Comparison of ENCODE assay signal across 1 cellular context in the genomic region with DNA sequence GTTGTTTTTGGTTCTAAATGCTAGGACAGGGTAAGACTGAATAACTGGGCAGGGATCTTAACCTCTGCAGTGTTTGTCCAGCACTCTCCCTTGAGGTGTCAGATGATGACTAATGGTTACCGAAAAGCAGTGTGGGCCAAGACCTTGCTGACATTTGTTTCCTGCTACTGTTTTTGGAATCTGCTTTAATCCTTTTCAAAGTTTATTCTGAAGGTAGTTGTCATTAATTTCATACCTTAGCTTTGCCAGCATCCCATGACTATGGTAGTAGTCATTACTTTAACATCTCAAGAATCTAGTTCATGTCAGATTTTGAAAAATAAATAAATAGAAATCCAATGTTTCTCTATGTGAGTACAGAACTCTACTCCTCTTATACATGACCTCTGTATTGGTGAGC.
TF ChIP-seq lines count a peak whose summit lies in the region.

No MANE protein-coding gene starts in this region.

TF ChIP-seq in SK-N-SH treated with all-trans-retinoic acid at 6 μM for 48 hours, 23 proteins besides CTCF, POLR2A, EP300 and RAD21 (continued from another document):
- TF ChIP-seq ZNF8 (CRISPR knock-in tag; IDR thresholded peaks at IDR 0.05): no peak
- TF ChIP-seq, protein P1, sequence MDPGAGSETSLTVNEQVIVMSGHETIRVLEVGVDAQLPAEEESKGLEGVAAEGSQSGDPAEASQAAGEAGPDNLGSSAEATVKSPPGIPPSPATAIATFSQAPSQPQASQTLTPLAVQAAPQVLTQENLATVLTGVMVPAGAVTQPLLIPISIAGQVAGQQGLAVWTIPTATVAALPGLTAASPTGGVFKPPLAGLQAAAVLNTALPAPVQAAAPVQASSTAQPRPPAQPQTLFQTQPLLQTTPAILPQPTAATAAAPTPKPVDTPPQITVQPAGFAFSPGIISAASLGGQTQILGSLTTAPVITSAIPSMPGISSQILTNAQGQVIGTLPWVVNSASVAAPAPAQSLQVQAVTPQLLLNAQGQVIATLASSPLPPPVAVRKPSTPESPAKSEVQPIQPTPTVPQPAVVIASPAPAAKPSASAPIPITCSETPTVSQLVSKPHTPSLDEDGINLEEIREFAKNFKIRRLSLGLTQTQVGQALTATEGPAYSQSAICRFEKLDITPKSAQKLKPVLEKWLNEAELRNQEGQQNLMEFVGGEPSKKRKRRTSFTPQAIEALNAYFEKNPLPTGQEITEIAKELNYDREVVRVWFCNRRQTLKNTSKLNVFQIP (CRISPR knock-in tag; IDR thresholded peaks at IDR 0.05; ENCODE audit: borderline replicate concordance, low read depth): no peak
- TF ChIP-seq, protein P2, sequence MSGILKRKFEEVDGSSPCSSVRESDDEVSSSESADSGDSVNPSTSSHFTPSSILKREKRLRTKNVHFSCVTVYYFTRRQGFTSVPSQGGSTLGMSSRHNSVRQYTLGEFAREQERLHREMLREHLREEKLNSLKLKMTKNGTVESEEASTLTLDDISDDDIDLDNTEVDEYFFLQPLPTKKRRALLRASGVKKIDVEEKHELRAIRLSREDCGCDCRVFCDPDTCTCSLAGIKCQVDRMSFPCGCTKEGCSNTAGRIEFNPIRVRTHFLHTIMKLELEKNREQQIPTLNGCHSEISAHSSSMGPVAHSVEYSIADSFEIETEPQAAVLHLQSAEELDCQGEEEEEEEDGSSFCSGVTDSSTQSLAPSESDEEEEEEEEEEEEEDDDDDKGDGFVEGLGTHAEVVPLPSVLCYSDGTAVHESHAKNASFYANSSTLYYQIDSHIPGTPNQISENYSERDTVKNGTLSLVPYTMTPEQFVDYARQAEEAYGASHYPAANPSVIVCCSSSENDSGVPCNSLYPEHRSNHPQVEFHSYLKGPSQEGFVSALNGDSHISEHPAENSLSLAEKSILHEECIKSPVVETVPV (CRISPR knock-in tag; IDR thresholded peaks at IDR 0.05): no peak
- no peak for TF ChIP-seq ZNF565 (CRISPR knock-in tag; conservative IDR thresholded peaks at IDR 0.05; ENCODE audit: low read depth)
- no peak for TF ChIP-seq ZFP30 (CRISPR knock-in tag; IDR thresholded peaks at IDR 0.05)
- no peak for TF ChIP-seq ISL1 (CRISPR knock-in tag; IDR thresholded peaks at IDR 0.05)
- no peak for TF ChIP-seq ZNF70 (CRISPR knock-in tag; IDR thresholded peaks at IDR 0.05)
- TF ChIP-seq, protein P3, sequence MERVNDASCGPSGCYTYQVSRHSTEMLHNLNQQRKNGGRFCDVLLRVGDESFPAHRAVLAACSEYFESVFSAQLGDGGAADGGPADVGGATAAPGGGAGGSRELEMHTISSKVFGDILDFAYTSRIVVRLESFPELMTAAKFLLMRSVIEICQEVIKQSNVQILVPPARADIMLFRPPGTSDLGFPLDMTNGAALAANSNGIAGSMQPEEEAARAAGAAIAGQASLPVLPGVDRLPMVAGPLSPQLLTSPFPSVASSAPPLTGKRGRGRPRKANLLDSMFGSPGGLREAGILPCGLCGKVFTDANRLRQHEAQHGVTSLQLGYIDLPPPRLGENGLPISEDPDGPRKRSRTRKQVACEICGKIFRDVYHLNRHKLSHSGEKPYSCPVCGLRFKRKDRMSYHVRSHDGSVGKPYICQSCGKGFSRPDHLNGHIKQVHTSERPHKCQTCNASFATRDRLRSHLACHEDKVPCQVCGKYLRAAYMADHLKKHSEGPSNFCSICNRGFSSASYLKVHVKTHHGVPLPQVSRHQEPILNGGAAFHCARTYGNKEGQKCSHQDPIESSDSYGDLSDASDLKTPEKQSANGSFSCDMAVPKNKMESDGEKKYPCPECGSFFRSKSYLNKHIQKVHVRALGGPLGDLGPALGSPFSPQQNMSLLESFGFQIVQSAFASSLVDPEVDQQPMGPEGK (CRISPR knock-in tag; IDR thresholded peaks at IDR 0.05; ENCODE audit: borderline replicate concordance): no peak
- TF ChIP-seq CSDC2 (CRISPR knock-in tag; IDR thresholded peaks at IDR 0.05): no peak
TF ChIP-seq in SK-N-SH treated with all-trans-retinoic acid at 6 μM for 48 hours: peak in this region for 0.
